Comparison of ENCODE assay signal across 1 cellular context in the genomic region with DNA sequence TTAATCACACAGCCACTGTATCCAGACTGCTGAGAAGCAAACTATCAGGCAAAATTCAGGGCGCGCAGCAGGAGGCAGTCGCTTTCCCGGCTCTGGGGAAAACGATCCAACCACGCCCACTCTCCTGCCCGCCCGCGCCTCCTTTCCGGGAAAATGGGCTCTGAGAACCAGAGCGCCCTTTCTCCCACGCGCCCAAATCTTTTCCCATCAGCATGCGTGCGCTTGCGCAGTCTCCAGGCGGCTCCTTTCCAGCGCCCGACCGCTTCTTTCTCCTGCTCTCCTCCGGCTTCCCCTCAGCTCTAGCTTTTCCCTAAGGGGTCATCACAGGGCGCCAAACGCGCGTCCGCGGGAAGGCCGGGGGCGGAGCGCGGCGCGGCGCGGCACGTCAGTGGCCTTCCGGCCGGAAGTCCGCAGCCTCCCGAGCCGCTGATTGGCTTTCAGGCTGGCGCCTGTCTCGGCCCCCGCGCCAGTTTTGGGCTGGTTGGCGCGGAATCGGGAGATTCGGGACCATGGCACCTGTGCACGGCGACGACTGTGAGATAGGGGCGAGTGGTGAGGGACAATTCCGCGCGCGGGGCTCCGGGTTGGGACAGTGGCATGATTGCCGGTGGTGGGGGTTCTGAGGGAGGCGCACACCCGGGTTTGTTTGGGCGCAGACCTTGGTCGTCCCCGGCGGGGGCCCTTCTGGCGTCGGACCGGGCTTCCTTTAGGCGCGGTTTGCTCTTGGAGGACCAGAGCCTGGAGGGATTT.
A peak's percentile ranks its signal among the peaks of the same experiment; 100 is the strongest.
TF ChIP-seq lines count a peak whose summit lies in the region.

A gene with protein sequence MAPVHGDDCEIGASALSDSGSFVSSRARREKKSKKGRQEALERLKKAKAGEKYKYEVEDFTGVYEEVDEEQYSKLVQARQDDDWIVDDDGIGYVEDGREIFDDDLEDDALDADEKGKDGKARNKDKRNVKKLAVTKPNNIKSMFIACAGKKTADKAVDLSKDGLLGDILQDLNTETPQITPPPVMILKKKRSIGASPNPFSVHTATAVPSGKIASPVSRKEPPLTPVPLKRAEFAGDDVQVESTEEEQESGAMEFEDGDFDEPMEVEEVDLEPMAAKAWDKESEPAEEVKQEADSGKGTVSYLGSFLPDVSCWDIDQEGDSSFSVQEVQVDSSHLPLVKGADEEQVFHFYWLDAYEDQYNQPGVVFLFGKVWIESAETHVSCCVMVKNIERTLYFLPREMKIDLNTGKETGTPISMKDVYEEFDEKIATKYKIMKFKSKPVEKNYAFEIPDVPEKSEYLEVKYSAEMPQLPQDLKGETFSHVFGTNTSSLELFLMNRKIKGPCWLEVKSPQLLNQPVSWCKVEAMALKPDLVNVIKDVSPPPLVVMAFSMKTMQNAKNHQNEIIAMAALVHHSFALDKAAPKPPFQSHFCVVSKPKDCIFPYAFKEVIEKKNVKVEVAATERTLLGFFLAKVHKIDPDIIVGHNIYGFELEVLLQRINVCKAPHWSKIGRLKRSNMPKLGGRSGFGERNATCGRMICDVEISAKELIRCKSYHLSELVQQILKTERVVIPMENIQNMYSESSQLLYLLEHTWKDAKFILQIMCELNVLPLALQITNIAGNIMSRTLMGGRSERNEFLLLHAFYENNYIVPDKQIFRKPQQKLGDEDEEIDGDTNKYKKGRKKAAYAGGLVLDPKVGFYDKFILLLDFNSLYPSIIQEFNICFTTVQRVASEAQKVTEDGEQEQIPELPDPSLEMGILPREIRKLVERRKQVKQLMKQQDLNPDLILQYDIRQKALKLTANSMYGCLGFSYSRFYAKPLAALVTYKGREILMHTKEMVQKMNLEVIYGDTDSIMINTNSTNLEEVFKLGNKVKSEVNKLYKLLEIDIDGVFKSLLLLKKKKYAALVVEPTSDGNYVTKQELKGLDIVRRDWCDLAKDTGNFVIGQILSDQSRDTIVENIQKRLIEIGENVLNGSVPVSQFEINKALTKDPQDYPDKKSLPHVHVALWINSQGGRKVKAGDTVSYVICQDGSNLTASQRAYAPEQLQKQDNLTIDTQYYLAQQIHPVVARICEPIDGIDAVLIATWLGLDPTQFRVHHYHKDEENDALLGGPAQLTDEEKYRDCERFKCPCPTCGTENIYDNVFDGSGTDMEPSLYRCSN (N-terminal part only) (plus strand): TSS at position 466 of the 750 bp plus-strand sequence. CDS start 44 bp downstream, at position 510.

TF ChIP-seq in HEK293, 187 proteins besides CTCF, POLR2A, EP300 and RAD21 (continued from another document and continues in another):
- TF ChIP-seq, protein P1, sequence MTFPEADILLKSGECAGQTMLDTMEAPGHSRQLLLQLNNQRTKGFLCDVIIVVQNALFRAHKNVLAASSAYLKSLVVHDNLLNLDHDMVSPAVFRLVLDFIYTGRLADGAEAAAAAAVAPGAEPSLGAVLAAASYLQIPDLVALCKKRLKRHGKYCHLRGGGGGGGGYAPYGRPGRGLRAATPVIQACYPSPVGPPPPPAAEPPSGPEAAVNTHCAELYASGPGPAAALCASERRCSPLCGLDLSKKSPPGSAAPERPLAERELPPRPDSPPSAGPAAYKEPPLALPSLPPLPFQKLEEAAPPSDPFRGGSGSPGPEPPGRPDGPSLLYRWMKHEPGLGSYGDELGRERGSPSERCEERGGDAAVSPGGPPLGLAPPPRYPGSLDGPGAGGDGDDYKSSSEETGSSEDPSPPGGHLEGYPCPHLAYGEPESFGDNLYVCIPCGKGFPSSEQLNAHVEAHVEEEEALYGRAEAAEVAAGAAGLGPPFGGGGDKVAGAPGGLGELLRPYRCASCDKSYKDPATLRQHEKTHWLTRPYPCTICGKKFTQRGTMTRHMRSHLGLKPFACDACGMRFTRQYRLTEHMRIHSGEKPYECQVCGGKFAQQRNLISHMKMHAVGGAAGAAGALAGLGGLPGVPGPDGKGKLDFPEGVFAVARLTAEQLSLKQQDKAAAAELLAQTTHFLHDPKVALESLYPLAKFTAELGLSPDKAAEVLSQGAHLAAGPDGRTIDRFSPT (tag by site-specific recombination; IDR thresholded peaks at IDR 0.05) = peak; percentile 81
- TF ChIP-seq, protein P2, sequence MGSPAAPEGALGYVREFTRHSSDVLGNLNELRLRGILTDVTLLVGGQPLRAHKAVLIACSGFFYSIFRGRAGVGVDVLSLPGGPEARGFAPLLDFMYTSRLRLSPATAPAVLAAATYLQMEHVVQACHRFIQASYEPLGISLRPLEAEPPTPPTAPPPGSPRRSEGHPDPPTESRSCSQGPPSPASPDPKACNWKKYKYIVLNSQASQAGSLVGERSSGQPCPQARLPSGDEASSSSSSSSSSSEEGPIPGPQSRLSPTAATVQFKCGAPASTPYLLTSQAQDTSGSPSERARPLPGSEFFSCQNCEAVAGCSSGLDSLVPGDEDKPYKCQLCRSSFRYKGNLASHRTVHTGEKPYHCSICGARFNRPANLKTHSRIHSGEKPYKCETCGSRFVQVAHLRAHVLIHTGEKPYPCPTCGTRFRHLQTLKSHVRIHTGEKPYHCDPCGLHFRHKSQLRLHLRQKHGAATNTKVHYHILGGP (tag by site-specific recombination; IDR thresholded peaks at IDR 0.05) = no peak
- TF ChIP-seq, protein P3, sequence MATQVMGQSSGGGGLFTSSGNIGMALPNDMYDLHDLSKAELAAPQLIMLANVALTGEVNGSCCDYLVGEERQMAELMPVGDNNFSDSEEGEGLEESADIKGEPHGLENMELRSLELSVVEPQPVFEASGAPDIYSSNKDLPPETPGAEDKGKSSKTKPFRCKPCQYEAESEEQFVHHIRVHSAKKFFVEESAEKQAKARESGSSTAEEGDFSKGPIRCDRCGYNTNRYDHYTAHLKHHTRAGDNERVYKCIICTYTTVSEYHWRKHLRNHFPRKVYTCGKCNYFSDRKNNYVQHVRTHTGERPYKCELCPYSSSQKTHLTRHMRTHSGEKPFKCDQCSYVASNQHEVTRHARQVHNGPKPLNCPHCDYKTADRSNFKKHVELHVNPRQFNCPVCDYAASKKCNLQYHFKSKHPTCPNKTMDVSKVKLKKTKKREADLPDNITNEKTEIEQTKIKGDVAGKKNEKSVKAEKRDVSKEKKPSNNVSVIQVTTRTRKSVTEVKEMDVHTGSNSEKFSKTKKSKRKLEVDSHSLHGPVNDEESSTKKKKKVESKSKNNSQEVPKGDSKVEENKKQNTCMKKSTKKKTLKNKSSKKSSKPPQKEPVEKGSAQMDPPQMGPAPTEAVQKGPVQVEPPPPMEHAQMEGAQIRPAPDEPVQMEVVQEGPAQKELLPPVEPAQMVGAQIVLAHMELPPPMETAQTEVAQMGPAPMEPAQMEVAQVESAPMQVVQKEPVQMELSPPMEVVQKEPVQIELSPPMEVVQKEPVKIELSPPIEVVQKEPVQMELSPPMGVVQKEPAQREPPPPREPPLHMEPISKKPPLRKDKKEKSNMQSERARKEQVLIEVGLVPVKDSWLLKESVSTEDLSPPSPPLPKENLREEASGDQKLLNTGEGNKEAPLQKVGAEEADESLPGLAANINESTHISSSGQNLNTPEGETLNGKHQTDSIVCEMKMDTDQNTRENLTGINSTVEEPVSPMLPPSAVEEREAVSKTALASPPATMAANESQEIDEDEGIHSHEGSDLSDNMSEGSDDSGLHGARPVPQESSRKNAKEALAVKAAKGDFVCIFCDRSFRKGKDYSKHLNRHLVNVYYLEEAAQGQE (tag by site-specific recombination; IDR thresholded peaks at IDR 0.05) = no peak
- TF ChIP-seq ZNF423 (tag by site-specific recombination; IDR thresholded peaks at IDR 0.05) (peak; percentile 93), YY1 (tag by site-specific recombination; IDR thresholded peaks at IDR 0.05) (0 out of 2 replicates have a peak, but pooled peaks have one; percentile 44), ZNF394 (tag by site-specific recombination; IDR thresholded peaks at IDR 0.05; ENCODE audit: borderline replicate concordance) (peak; percentile 60; the same call in 1 of the 2 replicates), ZNF785 (tag by site-specific recombination; IDR thresholded peaks at IDR 0.05) (no peak), ZNF623 (tag by site-specific recombination; IDR thresholded peaks at IDR 0.05) (no peak), PRDM1 (tag by site-specific recombination; IDR thresholded peaks at IDR 0.05) (peak; percentile 98), GLI4 (tag by site-specific recombination; IDR thresholded peaks at IDR 0.05) (no peak), ZNF155 (tag by site-specific recombination; IDR thresholded peaks at IDR 0.05) (no peak), ZNF514 (tag by site-specific recombination; IDR thresholded peaks at IDR 0.05) (no peak), SCRT2 (tag by site-specific recombination; IDR thresholded peaks at IDR 0.05) (peak; percentile 79), ZXDB (tag by site-specific recombination; IDR thresholded peaks at IDR 0.05) (peak; percentile 86), HOXD13 (CRISPR knock-in tag; IDR thresholded peaks at IDR 0.05; ENCODE audit: borderline replicate concordance) (0 out of 2 replicates have a peak, but pooled peaks have one; percentile 69), ZNF354C (tag by site-specific recombination; IDR thresholded peaks at IDR 0.05; ENCODE audit: borderline replicate concordance, low read depth) (no peak), ZNF248 (tag by site-specific recombination; IDR thresholded peaks at IDR 0.05) (no peak), FEZF1 (tag by site-specific recombination; IDR thresholded peaks at IDR 0.05) (peak; percentile 29; the same call in 1 of the 2 replicates), ZNF473 (tag by site-specific recombination; IDR thresholded peaks at IDR 0.05) (no peak), SP3 (tag by site-specific recombination; IDR thresholded peaks at IDR 0.05) (peak; percentile 82), ZNF548 (tag by site-specific recombination; IDR thresholded peaks at IDR 0.05) (no peak), ZNF529 (tag by site-specific recombination; IDR thresholded peaks at IDR 0.05; ENCODE audit: insufficient replicate concordance) (no peak), ZNF624 (tag by site-specific recombination; IDR thresholded peaks at IDR 0.05) (no peak), EGR2 (tag by site-specific recombination; IDR thresholded peaks at IDR 0.05; ENCODE audit: low read depth) (peak; percentile 90), ZBTB21 (tag by site-specific recombination; IDR thresholded peaks at IDR 0.05) (peak; percentile 40; the same call in 1 of the 2 replicates), ZNF558 (tag by site-specific recombination; IDR thresholded peaks at IDR 0.05) (0 out of 2 replicates have a peak, but pooled peaks have one; percentile 39), ZNF324 (tag by site-specific recombination; IDR thresholded peaks at IDR 0.05) (peak; percentile 63), ZFP3 (tag by site-specific recombination; IDR thresholded peaks at IDR 0.05; ENCODE audit: low read depth) (no peak), ZNF701 (tag by site-specific recombination; IDR thresholded peaks at IDR 0.05) (no peak), ZNF2 (tag by site-specific recombination; IDR thresholded peaks at IDR 0.05) (peak; percentile 51; the same call in 1 of the 2 replicates), ZBTB48 (tag by site-specific recombination; IDR thresholded peaks at IDR 0.05) (peak; percentile 96), ZNF510 (tag by site-specific recombination; IDR thresholded peaks at IDR 0.05; ENCODE audit: insufficient replicate concordance) (no peak), ZNF292 (tag by site-specific recombination; IDR thresholded peaks at IDR 0.05; ENCODE audit: borderline replicate concordance, low read depth) (no peak), OSR2 (tag by site-specific recombination; IDR thresholded peaks at IDR 0.05) (peak; percentile 73), ZNF169 (tag by site-specific recombination; IDR thresholded peaks at IDR 0.05) (no peak), ZNF48 (tag by site-specific recombination; IDR thresholded peaks at IDR 0.05) (no peak), ZNF561 (tag by site-specific recombination; IDR thresholded peaks at IDR 0.05; ENCODE audit: borderline replicate concordance) (peak; percentile 70; the same call in 1 of the 2 replicates), ZNF138 (tag by site-specific recombination; IDR thresholded peaks at IDR 0.05; ENCODE audit: borderline replicate concordance) (no peak)
- TF ChIP-seq, protein P4, sequence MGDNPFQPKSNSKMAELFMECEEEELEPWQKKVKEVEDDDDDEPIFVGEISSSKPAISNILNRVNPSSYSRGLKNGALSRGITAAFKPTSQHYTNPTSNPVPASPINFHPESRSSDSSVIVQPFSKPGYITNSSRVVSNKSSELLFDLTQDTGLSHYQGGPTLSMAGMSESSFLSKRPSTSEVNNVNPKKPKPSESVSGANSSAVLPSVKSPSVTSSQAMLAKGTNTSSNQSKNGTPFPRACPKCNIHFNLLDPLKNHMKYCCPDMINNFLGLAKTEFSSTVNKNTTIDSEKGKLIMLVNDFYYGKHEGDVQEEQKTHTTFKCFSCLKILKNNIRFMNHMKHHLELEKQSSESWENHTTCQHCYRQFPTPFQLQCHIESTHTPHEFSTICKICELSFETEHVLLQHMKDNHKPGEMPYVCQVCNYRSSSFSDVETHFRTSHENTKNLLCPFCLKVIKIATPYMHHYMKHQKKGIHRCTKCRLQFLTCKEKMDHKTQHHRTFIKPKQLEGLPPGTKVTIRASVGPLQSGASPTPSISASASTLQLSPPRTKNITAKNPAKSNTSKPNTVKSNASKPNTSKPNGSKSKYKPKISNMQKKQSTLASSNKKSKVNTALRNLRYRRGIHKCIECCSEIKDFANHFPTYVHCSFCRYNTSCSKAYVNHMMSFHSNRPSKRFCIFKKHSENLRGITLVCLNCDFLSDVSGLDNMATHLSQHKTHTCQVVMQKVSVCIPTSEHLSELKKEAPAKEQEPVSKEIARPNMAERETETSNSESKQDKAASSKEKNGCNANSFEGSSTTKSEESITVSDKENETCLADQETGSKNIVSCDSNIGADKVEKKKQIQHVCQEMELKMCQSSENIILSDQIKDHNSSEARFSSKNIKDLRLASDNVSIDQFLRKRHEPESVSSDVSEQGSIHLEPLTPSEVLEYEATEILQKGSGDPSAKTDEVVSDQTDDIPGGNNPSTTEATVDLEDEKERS (tag by site-specific recombination; IDR thresholded peaks at IDR 0.05) = 0 out of 2 replicates have a peak, but pooled peaks have one; percentile 18
- TF ChIP-seq, protein P5, sequence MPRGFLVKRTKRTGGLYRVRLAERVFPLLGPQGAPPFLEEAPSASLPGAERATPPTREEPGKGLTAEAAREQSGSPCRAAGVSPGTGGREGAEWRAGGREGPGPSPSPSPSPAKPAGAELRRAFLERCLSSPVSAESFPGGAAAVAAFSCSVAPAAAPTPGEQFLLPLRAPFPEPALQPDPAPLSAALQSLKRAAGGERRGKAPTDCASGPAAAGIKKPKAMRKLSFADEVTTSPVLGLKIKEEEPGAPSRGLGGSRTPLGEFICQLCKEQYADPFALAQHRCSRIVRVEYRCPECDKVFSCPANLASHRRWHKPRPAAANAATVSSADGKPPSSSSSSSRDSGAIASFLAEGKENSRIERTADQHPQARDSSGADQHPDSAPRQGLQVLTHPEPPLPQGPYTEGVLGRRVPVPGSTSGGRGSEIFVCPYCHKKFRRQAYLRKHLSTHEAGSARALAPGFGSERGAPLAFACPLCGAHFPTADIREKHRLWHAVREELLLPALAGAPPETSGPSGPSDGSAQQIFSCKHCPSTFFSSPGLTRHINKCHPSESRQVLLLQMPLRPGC (tag by site-specific recombination; IDR thresholded peaks at IDR 0.05) = peak; percentile 67
